26 cellular contexts compared by ENCODE assay signal in the genomic region with DNA sequence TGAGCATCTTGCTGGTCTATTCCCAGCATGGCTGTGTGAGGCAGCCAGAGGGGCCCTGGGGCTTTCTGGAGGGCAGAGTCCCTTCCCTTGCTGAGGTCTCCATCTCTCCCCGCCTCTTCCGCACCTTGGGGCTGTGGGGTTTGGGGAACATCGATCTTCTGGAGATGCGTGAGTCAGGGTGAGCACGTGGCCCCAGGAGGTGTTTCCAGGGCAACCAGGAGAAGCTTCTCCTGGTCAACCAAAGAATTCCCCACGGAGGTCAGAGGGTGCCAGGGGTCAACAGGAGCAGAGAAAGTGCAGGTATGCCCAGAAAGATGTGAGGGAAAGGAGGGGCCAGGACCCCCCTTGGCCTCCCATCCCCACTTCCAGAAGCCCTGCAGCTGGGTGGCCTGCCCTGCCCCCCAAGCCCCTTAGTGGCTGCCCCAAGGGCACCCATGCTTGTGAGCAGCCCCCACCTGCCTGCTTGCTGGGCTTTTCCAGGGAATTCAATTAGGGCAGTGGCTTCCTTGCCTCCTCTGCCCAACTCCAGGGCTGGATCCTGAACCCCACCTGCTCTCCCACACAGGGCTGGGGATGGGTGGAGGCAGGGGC. TPM values are rescaled to one million over a fixed set of nuclear protein-coding genes. Genes with fewer than 3 reads are reported as not detected.
DNase-seq lines count a peak whose midpoint lies in the region; ATAC-seq and TF ChIP-seq lines count a peak whose summit lies in the region.
"Had no signal": no experiment of that assay in that cellular context is flagged by ENCODE, and none has a peak within 500 bp of the region (broad histone marks: within the 10 kb centered on the region; RNA-seq: fewer than 3 reads in every experiment).

No MANE protein-coding gene starts in this region.

- no peaks in the 10 kb centered on the region for H3K36me3 ChIP-seq in lower lobe of right lung
- H3K36me3 ChIP-seq in spleen, result no peaks in the 10 kb centered on the region
- H3K36me3 ChIP-seq in thyroid gland, result no peaks in the 10 kb centered on the region
- H3K36me3 ChIP-seq: BLaER1, WERI-Rb-1 had no signal

- H3K9me3 ChIP-seq in lower lobe of right lung (no peaks in the 10 kb centered on the region), spleen (no peaks in the 10 kb centered on the region), thyroid gland (no peaks in the 10 kb centered on the region)
- H3K9me3 ChIP-seq: BLaER1, body of pancreas, SK-N-SH had no signal

- no peak overlapping the region for H3K27ac ChIP-seq in lower lobe of right lung
- H3K27ac ChIP-seq in spleen, result no peak overlapping the region
- H3K27ac ChIP-seq in thyroid gland, result no peak overlapping the region
- H3K27ac ChIP-seq: A549, BLaER1, body of pancreas, WERI-Rb-1 had no signal

- intact Hi-C loops in lower lobe of right lung (cut with DNase I), result no loop called here
- intact Hi-C loops in spleen (cut with DNase I; ENCODE audit: low total_unique reads), result no loop called here
- intact Hi-C loops in thyroid gland (cut with DNase I), result no loop called here

- no peaks in the 10 kb centered on the region for H3K27me3 ChIP-seq in lower lobe of right lung (ENCODE audit: low read depth)
- H3K27me3 ChIP-seq in spleen (replicated peaks in 1 of 7), result no peaks in the 10 kb centered on the region
- no peaks in the 10 kb centered on the region for H3K27me3 ChIP-seq in thyroid gland
- H3K27me3 ChIP-seq: BLaER1, body of pancreas had no signal

- no peak for ATAC-seq in activated T-cell treated with anti-CD3 and anti-CD28 coated beads, Interleukin-2, amount 50 U/mL, for 4 hours
- no peak for ATAC-seq in lower lobe of right lung
- no peak for ATAC-seq in GM19397 (IDR thresholded peaks at IDR 0.05; ENCODE audit: unreplicated experiment)
- ATAC-seq: A549; activated CD8-positive, alpha-beta T cell treated with anti-CD3 and anti-CD28 coated beads, Interleukin-2, amount 10 ng/mL, durations not matched to agents 7 days and 5 days; body of pancreas; GM23338; left lobe of liver had no signal

- 65 to 87% (median 79%) methylated on average over 6 of the region's 6 CpGs for WGBS in spleen, 5 donors
- 80 to 83% methylated on average over 6 of the region's 6 CpGs for WGBS in thyroid gland, 2 donors

- H3K4me3 ChIP-seq in lower lobe of right lung (no peak overlapping the region), spleen (no peak overlapping the region), thyroid gland (replicated peaks in 1 of 3) (no peak overlapping the region)
- H3K4me3 ChIP-seq: A549, BLaER1, body of pancreas, GM23338 had no signal

- no peaks in the 10 kb centered on the region for H3K36me3 Mint-ChIP-seq in activated T-cell treated with anti-CD3 and anti-CD28 coated beads, Interleukin-2, amount 50 U/mL, for 4 hours (ENCODE audit: insufficient read depth)

- H3K4me1 Mint-ChIP-seq in activated T-cell treated with anti-CD3 and anti-CD28 coated beads, Interleukin-2, amount 50 U/mL, for 4 hours (ENCODE audit: low read depth), result no peaks in the 10 kb centered on the region

- peak; percentile 3 for DNase-seq in activated T-cell treated with anti-CD3 and anti-CD28 coated beads, Interleukin-2, amount 50 U/mL, for 4 hours
- DNase-seq in activated T-cell treated with anti-CD3 and anti-CD28 coated beads for 4 hours (no peak), lower lobe of right lung (peak; percentile 17), spleen (peak; percentile 49), thyroid gland (no peak), DMS153 treated with DMSO at 0.1 percent for 48 hours (lab: John Stamatoyannopoulos, UW; ENCODE audit: unreplicated experiment) (no peak)
- peak; percentile 30 for DNase-seq in activated CD8-positive, alpha-beta memory T cell treated with anti-CD3 and anti-CD28 coated beads, Interleukin-2, amount 50 U/mL, for 48 hours
- DNase-seq: activated CD8-positive, alpha-beta T cell treated with anti-CD3 and anti-CD28 coated beads, Interleukin-2, amount 10 ng/mL, durations not matched to agents 7 days and 5 days; cortex of kidney; glutamatergic neuron; Karpas-422; NCI-H1048; NCI-H187; SK-N-SH; stimulated activated CD4-positive, alpha-beta T cell treated with anti-CD3 and anti-CD28 coated beads, Interleukin-4, amount 100 ng/mL, for 1 hour; trophoblast cell; WERI-Rb-1 had no signal

- no peak for TF ChIP-seq POLR2A in spleen (IDR thresholded peaks at IDR 0.05)
- TF ChIP-seq POLR2A in thyroid gland (IDR thresholded peaks at IDR 0.05), result no peak

- no peak overlapping the region for H3K4me3 Mint-ChIP-seq in activated T-cell treated with anti-CD3 and anti-CD28 coated beads, Interleukin-2, amount 50 U/mL, for 4 hours
- H3K4me3 Mint-ChIP-seq: activated CD8-positive, alpha-beta T cell treated with anti-CD3 and anti-CD28 coated beads, Interleukin-2, amount 10 ng/mL, durations not matched to agents 7 days and 5 days; GM23338; stimulated activated naive CD8-positive, alpha-beta T cell treated with anti-CD3 and anti-CD28 coated beads, Interleukin-15, Interleukin-2, amounts not matched to agents 100 ng/mL and 50 ng/mL, for 24 hours had no signal

- no peaks in the 10 kb centered on the region for H3K9me3 Mint-ChIP-seq in activated T-cell treated with anti-CD3 and anti-CD28 coated beads, Interleukin-2, amount 50 U/mL, for 4 hours
- H3K9me3 Mint-ChIP-seq: GM23338; stimulated activated naive CD8-positive, alpha-beta T cell treated with anti-CD3 and anti-CD28 coated beads, Interleukin-15, Interleukin-2, amounts not matched to agents 100 ng/mL and 50 ng/mL, for 24 hours had no signal

- H3K27me3 Mint-ChIP-seq in activated T-cell treated with anti-CD3 and anti-CD28 coated beads, Interleukin-2, amount 50 U/mL, for 4 hours (ENCODE audit: low read depth), result no peaks in the 10 kb centered on the region
- H3K27me3 Mint-ChIP-seq: stimulated activated naive CD8-positive, alpha-beta T cell treated with anti-CD3 and anti-CD28 coated beads, Interleukin-15, Interleukin-2, amounts not matched to agents 100 ng/mL and 50 ng/mL, for 24 hours had no signal

- H3K4me1 ChIP-seq in lower lobe of right lung (no peaks in the 10 kb centered on the region), spleen (no peaks in the 10 kb centered on the region), thyroid gland (peaks cover 26% of the 10 kb centered on the region in 2 donors)
- H3K4me1 ChIP-seq: A549 had no signal

- TF ChIP-seq CTCF in lower lobe of right lung (IDR thresholded peaks at IDR 0.05) (no peak), spleen (IDR thresholded peaks at IDR 0.05 in 8 of 11, conservative IDR thresholded peaks at IDR 0.05 in 3 of 11) (no peak), thyroid gland (IDR thresholded peaks at IDR 0.05) (no peak)

RNA-seq across cellular contexts. Expression of gene PROM2, which starts 2.8 kb away (rescaled TPM):
- total RNA-seq in activated T-cell treated with anti-CD3 and anti-CD28 coated beads, Interleukin-2, amount 50 U/mL, for 4 hours, result under 1 TPM; 0.53 to 0.66 (median 0.63) TPM
- total RNA-seq in lower lobe of right lung (6.0 TPM), spleen (1 to 10 TPM in 6 of 7 donors, under 1 TPM in 1; 0.50 to 4.9 (median 2.7) TPM), thyroid gland (10 to 100 TPM; 16.7 to 24.3 (median 22.0) TPM)
- polyA plus RNA-seq in spleen, result under 1 TPM; 0.21 to 0.74 (median 0.52) TPM

RNA-seq across cellular contexts. Expression of gene KCNIP3, which starts 25.7 kb away (rescaled TPM):
- total RNA-seq in activated T-cell treated with anti-CD3 and anti-CD28 coated beads, Interleukin-2, amount 50 U/mL, for 4 hours, result not detected
- total RNA-seq in lower lobe of right lung, result 2.6 TPM
- 1 to 10 TPM; 2.6 to 5.2 (median 4.2) TPM for total RNA-seq in spleen
- 1 to 10 TPM in 1 of 3 donors, under 1 TPM in 2; 0.59 to 1.8 (median 0.85) TPM for polyA plus RNA-seq in spleen
- 10 to 100 TPM; 37.1 to 66.5 (median 51.1) TPM for total RNA-seq in thyroid gland
- total RNA-seq: activated CD8-positive, alpha-beta T cell treated with anti-CD3 and anti-CD28 coated beads, Interleukin-2, amount 10 ng/mL, durations not matched to agents 7 days and 5 days; mononuclear cell; T-helper 2 cell treated with Interferon-gamma antibody and Interleukin-4, amounts not matched to agents 100 ng/mL and 5 ng/mL, for 36 hours had no signal

Comparison
In these comparisons a context has a peak if more than half of its experiments do, and no peak if none do; other contexts are left out.
1. DNase-seq: peak in activated T-cell treated with anti-CD3 and anti-CD28 coated beads, Interleukin-2, amount 50 U/mL, for 4 hours (single experiment), activated CD8-positive, alpha-beta memory T cell treated with anti-CD3 and anti-CD28 coated beads, Interleukin-2, amount 50 U/mL, for 48 hours (single experiment), lower lobe of right lung (single experiment) and spleen (single experiment); none in activated T-cell treated with anti-CD3 and anti-CD28 coated beads for 4 hours (single experiment), thyroid gland (0 of 2) and DMS153 treated with DMSO at 0.1 percent for 48 hours (single experiment).
2. RNA of gene KCNIP3, which starts 25.7 kb away (total RNA-seq): 37.1 to 66.5 TPM in thyroid gland; 2.6 to 5.2 TPM in spleen, 2.6 TPM in lower lobe of right lung (single experiment) and not detected in activated T-cell treated with anti-CD3 and anti-CD28 coated beads, Interleukin-2, amount 50 U/mL, for 4 hours; every median in the first group is over 4 times any median in the second.